In genomic region chr2:229176136-229176535, GRCh38 we compare ENCODE assay signal across 22 cellular contexts.
"Had no signal": no experiment of that assay in that cellular context is flagged by ENCODE, and none has a peak within 500 bp of the region (broad histone marks: within the 10 kb centered on the region; RNA-seq: fewer than 3 reads in every experiment).

No MANE protein-coding gene starts in this region.

- H3K9me3 ChIP-seq: SJCRH30 had no signal

- H3K36me3 ChIP-seq: SJCRH30 had no signal

- DNase-seq: activated CD4-positive, alpha-beta T cell treated with anti-CD3 and anti-CD28 coated beads for 48 hours; activated CD4-positive, alpha-beta T cell treated with anti-CD3 and anti-CD28 coated beads, Interleukin-2, amount 50 U/mL, for 4 hours; activated CD4-positive, CD25-positive, alpha-beta regulatory T cell treated with anti-CD3 and anti-CD28 coated beads, Interleukin-2, amount 50 U/mL, for 72 hours; activated CD8-positive, alpha-beta memory T cell treated with anti-CD3 and anti-CD28 coated beads, Interleukin-2, amount 10 ng/mL, durations not matched to agents 7 days and 5 days; activated effector memory CD4-positive, alpha-beta T cell treated with Interleukin-2 at 50 U/mL for 16 hours; activated naive CD4-positive, alpha-beta T cell; activated naive CD8-positive, alpha-beta T cell treated with anti-CD3 and anti-CD28 coated beads, Interleukin-2, amount 50 U/mL, for 24 hours; activated T-cell treated with anti-CD3 and anti-CD28 coated beads, Interleukin-2, amount 50 U/mL, for 24 hours; IMR-90; KG1; NCI-H1092; NCI-H1694 treated with DMSO at 0.1 percent for 48 hours; NCI-H2029 treated with DMSO at 0.1 percent for 48 hours; NCI-H446; NCI-H524; Right ventricle myocardium superior; RPMI8226; SJCRH30; T-helper 17 cell; T-helper 9 cell had no signal

- H3K4me1 ChIP-seq: SJCRH30 had no signal

- H3K4me3 ChIP-seq: SJCRH30 had no signal

- H3K27ac ChIP-seq: SJCRH30 had no signal

- H3K27me3 ChIP-seq: SJCRH30 had no signal

- ATAC-seq: activated CD8-positive, alpha-beta memory T cell treated with anti-CD3 and anti-CD28 coated beads, Interleukin-2, amount 10 ng/mL, durations not matched to agents 7 days and 5 days; activated naive CD4-positive, alpha-beta T cell treated with anti-CD3 and anti-CD28 coated beads, Interleukin-2, amount 50 U/mL, for 72 hours; activated naive CD8-positive, alpha-beta T cell treated with anti-CD3 and anti-CD28 coated beads, Interleukin-2, amount 50 U/mL, for 24 hours; T-helper 17 cell; WTC11 had no signal
